In the genomic region with DNA sequence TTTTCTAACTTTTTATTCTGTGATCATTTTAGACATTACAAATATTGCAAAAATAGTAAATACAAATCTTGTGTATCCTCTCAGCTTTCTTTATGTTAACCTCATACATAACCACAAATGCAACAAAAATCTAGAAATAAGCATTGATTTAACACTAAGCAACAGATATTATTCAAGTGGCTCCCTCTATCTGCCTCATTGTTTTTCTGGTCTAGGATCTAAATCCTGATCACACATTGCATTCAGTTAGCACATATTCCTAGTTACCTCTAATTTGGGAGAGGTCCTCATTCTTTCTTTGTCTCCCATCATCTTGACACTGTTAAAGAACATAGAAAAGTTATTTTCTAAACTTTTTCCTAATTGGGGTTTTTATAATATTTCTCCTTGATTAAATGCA, we compare ENCODE assay signal across 20 cellular contexts.
DNase-seq lines count a peak whose midpoint lies in the region; ATAC-seq and TF ChIP-seq lines count a peak whose summit lies in the region.
"Had no signal": no experiment of that assay in that cellular context is flagged by ENCODE, and none has a peak within 500 bp of the region (broad histone marks: within the 10 kb centered on the region; RNA-seq: fewer than 3 reads in every experiment).

No MANE protein-coding gene starts in this region.

- no peaks in the 10 kb centered on the region for H4K20me1 ChIP-seq in neural progenitor cell (ENCODE audit: low read depth)

- no peak for TF ChIP-seq EP300 in Ishikawa (IDR thresholded peaks at IDR 0.05; ENCODE audit: borderline replicate concordance)

- DNase-seq in NCI-H82 (lab: John Stamatoyannopoulos, UW): peak; percentile 22
- no peak for DNase-seq in NCI-H82 treated with DMSO at 0.1 percent for 48 hours (lab: John Stamatoyannopoulos, UW; ENCODE audit: unreplicated experiment)
- no peak for DNase-seq in chondrocyte (ENCODE audit: low spot score)
- DNase-seq in neural progenitor cell (ENCODE audit: low spot score): no peak
- DNase-seq in inferior parietal cortex (ENCODE audit: extremely low spot score): no peak
- no peak for DNase-seq in upper lobe of right lung
- DNase-seq in erythroblast (lab: John Stamatoyannopoulos, UW): no peak
- DNase-seq: activated T-cell treated with anti-CD3 and anti-CD28 coated beads, Interleukin-2, amount 50 U/mL, for 24 hours; GF-D8; immature natural killer cell; mesenchymal stem cell; natural killer cell; NCI-H1436; NCI-H526; RPMI8226; stomach had no signal

- H3K4me1 ChIP-seq in neural progenitor cell (peaks cover 17% of the 10 kb centered on the region), upper lobe of right lung (no peaks in the 10 kb centered on the region)
- H3K4me1 ChIP-seq: stomach had no signal

- H3F3A ChIP-seq in neural progenitor cell (ENCODE audit: low read depth): peaks cover 7% of the 10 kb centered on the region

- H3K27ac Mint-ChIP-seq in chondrocyte (ENCODE audit: unreplicated experiment) (no peak overlapping the region), neural progenitor cell (no peak overlapping the region)
- H3K27ac Mint-ChIP-seq: activated naive CD4-positive, alpha-beta T cell treated with anti-CD3 and anti-CD28 coated beads, Interleukin-2, amount 50 U/mL, for 24 hours; activated T-cell treated with anti-CD3 and anti-CD28 coated beads, Interleukin-2, amount 50 U/mL, for 24 hours; immature natural killer cell; natural killer cell had no signal

- intact Hi-C loops in upper lobe of right lung (cut with DNase I): no loop called here

- H3K4me3 Mint-ChIP-seq in chondrocyte (ENCODE audit: unreplicated experiment): no peak overlapping the region
- no peak overlapping the region for H3K4me3 Mint-ChIP-seq in neural progenitor cell
- H3K4me3 Mint-ChIP-seq: activated naive CD4-positive, alpha-beta T cell treated with anti-CD3 and anti-CD28 coated beads, Interleukin-2, amount 50 U/mL, for 24 hours; activated T-cell treated with anti-CD3 and anti-CD28 coated beads, Interleukin-2, amount 50 U/mL, for 24 hours; immature natural killer cell; natural killer cell had no signal

- no peaks in the 10 kb centered on the region for H3K9me3 Mint-ChIP-seq in chondrocyte (ENCODE audit: low read depth)
- no peaks in the 10 kb centered on the region for H3K9me3 Mint-ChIP-seq in neural progenitor cell

- no peak for ATAC-seq in upper lobe of right lung
- ATAC-seq: K562, natural killer cell had no signal

- TF ChIP-seq POLR2A in erythroblast (IDR thresholded peaks at IDR 0.05; ENCODE audit: low read length): no peak

- H3K4me2 ChIP-seq in neural progenitor cell: no peak overlapping the region

- H3K36me3 ChIP-seq in neural progenitor cell (no peaks in the 10 kb centered on the region), upper lobe of right lung (no peaks in the 10 kb centered on the region)
- H3K36me3 ChIP-seq: cardiac muscle cell, stomach had no signal

- H3K4me3 ChIP-seq in neural progenitor cell (no peak overlapping the region), upper lobe of right lung (no peak overlapping the region)
- H3K4me3 ChIP-seq: cardiac muscle cell, K562, stomach had no signal

- 0 out of 2 replicates have a peak, but pooled peaks have one; percentile 6 for TF ChIP-seq RAD21 in Ishikawa (IDR thresholded peaks at IDR 0.05; ENCODE audit: low read depth)

- H3K9me3 ChIP-seq in neural progenitor cell (ENCODE audit: low read depth) (no peaks in the 10 kb centered on the region), upper lobe of right lung (no peaks in the 10 kb centered on the region)
- H3K9me3 ChIP-seq: stomach had no signal

- no peak overlapping the region for H3K9ac ChIP-seq in neural progenitor cell

- H3K27me3 Mint-ChIP-seq in chondrocyte (ENCODE audit: low read depth): peaks cover 3% of the 10 kb centered on the region
- no peaks in the 10 kb centered on the region for H3K27me3 Mint-ChIP-seq in neural progenitor cell (ENCODE audit: insufficient read depth, low read depth)
- H3K27me3 Mint-ChIP-seq: activated naive CD4-positive, alpha-beta T cell treated with anti-CD3 and anti-CD28 coated beads, Interleukin-2, amount 50 U/mL, for 24 hours; activated T-cell treated with anti-CD3 and anti-CD28 coated beads, Interleukin-2, amount 50 U/mL, for 24 hours had no signal

- no peak overlapping the region for H3K27ac ChIP-seq in neural progenitor cell
- H3K27ac ChIP-seq in upper lobe of right lung: no peak overlapping the region
- H3K27ac ChIP-seq: cardiac muscle cell, stomach had no signal

- H3K4me1 Mint-ChIP-seq in chondrocyte (ENCODE audit: low read depth) (no peaks in the 10 kb centered on the region), neural progenitor cell (peaks cover 24% of the 10 kb centered on the region)
- H3K4me1 Mint-ChIP-seq: activated naive CD4-positive, alpha-beta T cell treated with anti-CD3 and anti-CD28 coated beads, Interleukin-2, amount 50 U/mL, for 24 hours; immature natural killer cell; natural killer cell had no signal

- H3K79me2 ChIP-seq in neural progenitor cell (ENCODE audit: low read depth): no peaks in the 10 kb centered on the region

- peak; percentile 77 for TF ChIP-seq CTCF in chondrocyte (IDR thresholded peaks at IDR 0.05)
- peak; percentile 29 for TF ChIP-seq CTCF in neural progenitor cell (IDR thresholded peaks at IDR 0.05)
- no peak for TF ChIP-seq CTCF in upper lobe of right lung (IDR thresholded peaks at IDR 0.05)

- H3K27me3 ChIP-seq in neural progenitor cell (no peaks in the 10 kb centered on the region), upper lobe of right lung (no peaks in the 10 kb centered on the region)
- H3K27me3 ChIP-seq: cardiac muscle cell, stomach had no signal

- H2AFZ ChIP-seq in neural progenitor cell (replicated peaks): no peak overlapping the region

- H3K36me3 Mint-ChIP-seq in chondrocyte (ENCODE audit: low read depth): no peaks in the 10 kb centered on the region
- no peaks in the 10 kb centered on the region for H3K36me3 Mint-ChIP-seq in neural progenitor cell
- H3K36me3 Mint-ChIP-seq: activated naive CD4-positive, alpha-beta T cell treated with anti-CD3 and anti-CD28 coated beads, Interleukin-2, amount 50 U/mL, for 24 hours; natural killer cell had no signal

TF ChIP-seq in Ishikawa, 13 proteins besides CTCF, POLR2A, EP300 and RAD21:
- TF ChIP-seq, protein P1, sequence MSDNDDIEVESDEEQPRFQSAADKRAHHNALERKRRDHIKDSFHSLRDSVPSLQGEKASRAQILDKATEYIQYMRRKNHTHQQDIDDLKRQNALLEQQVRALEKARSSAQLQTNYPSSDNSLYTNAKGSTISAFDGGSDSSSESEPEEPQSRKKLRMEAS (IDR thresholded peaks at IDR 0.05): no peak
- no peak for TF ChIP-seq TAF1 (IDR thresholded peaks at IDR 0.05; ENCODE audit: low read depth)
- no peak for TF ChIP-seq CEBPB (IDR thresholded peaks at IDR 0.05)
- TF ChIP-seq CREB1 (IDR thresholded peaks at IDR 0.05; ENCODE audit: low read depth): no peak
- no peak for TF ChIP-seq EGR1 (IDR thresholded peaks at IDR 0.05)
- no peak for TF ChIP-seq FOXM1 (IDR thresholded peaks at IDR 0.05; ENCODE audit: borderline replicate concordance, low read depth)
- TF ChIP-seq, protein P2, sequence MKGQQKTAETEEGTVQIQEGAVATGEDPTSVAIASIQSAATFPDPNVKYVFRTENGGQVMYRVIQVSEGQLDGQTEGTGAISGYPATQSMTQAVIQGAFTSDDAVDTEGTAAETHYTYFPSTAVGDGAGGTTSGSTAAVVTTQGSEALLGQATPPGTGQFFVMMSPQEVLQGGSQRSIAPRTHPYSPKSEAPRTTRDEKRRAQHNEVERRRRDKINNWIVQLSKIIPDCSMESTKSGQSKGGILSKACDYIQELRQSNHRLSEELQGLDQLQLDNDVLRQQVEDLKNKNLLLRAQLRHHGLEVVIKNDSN (IDR thresholded peaks at IDR 0.05): no peak
- TF ChIP-seq TCF12 (IDR thresholded peaks at IDR 0.05; ENCODE audit: low read depth): no peak
- no peak for TF ChIP-seq TEAD4 (IDR thresholded peaks at IDR 0.05)
- no peak for TF ChIP-seq YY1 (IDR thresholded peaks at IDR 0.05; ENCODE audit: low read depth)
- TF ChIP-seq, protein P3, sequence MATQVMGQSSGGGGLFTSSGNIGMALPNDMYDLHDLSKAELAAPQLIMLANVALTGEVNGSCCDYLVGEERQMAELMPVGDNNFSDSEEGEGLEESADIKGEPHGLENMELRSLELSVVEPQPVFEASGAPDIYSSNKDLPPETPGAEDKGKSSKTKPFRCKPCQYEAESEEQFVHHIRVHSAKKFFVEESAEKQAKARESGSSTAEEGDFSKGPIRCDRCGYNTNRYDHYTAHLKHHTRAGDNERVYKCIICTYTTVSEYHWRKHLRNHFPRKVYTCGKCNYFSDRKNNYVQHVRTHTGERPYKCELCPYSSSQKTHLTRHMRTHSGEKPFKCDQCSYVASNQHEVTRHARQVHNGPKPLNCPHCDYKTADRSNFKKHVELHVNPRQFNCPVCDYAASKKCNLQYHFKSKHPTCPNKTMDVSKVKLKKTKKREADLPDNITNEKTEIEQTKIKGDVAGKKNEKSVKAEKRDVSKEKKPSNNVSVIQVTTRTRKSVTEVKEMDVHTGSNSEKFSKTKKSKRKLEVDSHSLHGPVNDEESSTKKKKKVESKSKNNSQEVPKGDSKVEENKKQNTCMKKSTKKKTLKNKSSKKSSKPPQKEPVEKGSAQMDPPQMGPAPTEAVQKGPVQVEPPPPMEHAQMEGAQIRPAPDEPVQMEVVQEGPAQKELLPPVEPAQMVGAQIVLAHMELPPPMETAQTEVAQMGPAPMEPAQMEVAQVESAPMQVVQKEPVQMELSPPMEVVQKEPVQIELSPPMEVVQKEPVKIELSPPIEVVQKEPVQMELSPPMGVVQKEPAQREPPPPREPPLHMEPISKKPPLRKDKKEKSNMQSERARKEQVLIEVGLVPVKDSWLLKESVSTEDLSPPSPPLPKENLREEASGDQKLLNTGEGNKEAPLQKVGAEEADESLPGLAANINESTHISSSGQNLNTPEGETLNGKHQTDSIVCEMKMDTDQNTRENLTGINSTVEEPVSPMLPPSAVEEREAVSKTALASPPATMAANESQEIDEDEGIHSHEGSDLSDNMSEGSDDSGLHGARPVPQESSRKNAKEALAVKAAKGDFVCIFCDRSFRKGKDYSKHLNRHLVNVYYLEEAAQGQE (IDR thresholded peaks at IDR 0.05; ENCODE audit: low read depth): no peak
- TF ChIP-seq NFIC (IDR thresholded peaks at IDR 0.05): no peak
